6 cellular contexts compared by ENCODE assay signal in genomic region chr13:74657765-74658164, GRCh38.
"Had no signal": no experiment of that assay in that cellular context is flagged by ENCODE, and none has a peak within 500 bp of the region (broad histone marks: within the 10 kb centered on the region; RNA-seq: fewer than 3 reads in every experiment).

No MANE protein-coding gene starts in this region.

- H3K4me3 ChIP-seq: K562 had no signal

- H3K27ac ChIP-seq: HL-60 had no signal

- DNase-seq: IMR-90, KBM-7, KG1 had no signal

- ATAC-seq: HepG2, K562 had no signal
